Comparison of ENCODE assay signal across 8 cellular contexts in the genomic region with DNA sequence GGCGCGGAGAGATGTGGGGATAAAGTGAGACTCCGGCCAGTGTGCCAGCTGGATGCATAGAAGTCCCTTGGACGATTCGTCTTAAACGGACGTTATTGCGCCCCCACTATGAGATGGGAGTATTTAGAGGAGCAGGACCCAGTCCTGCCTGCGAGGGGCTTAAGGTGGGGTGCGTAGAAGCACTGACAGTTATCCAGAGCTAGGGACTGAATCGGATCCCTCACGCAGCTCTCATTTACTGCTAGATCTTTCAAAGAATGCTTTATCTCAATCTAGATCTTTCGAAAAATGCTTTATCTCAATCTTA. TPM values are rescaled to one million over a fixed set of nuclear protein-coding genes. Genes with fewer than 3 reads are reported as not detected.
DNase-seq lines count a peak whose midpoint lies in the region; ATAC-seq and TF ChIP-seq lines count a peak whose summit lies in the region.

No MANE protein-coding gene starts in this region.

- intact Hi-C loops in sciatic nerve (cut with DNase I) = no loop called here

- TF ChIP-seq CTCF in AG09309 (IDR thresholded peaks at IDR 0.05; ENCODE audit: control insufficient read depth, insufficient read depth, low read depth, low read length, missing control alignments) (no peak), fibroblast of pulmonary artery (IDR thresholded peaks at IDR 0.05; ENCODE audit: low read length, missing control alignments) (no peak)

- ATAC-seq in GM21381 (IDR thresholded peaks at IDR 0.05; ENCODE audit: unreplicated experiment) (peak; percentile 4), sciatic nerve (peak; percentile 37), GM21717 (IDR thresholded peaks at IDR 0.05; ENCODE audit: unreplicated experiment) (no peak)

- peak overlapping the region; percentile 83 for H3K4me3 ChIP-seq in AG09309 (ENCODE audit: control insufficient read depth, low read depth, low read length)
- peak overlapping the region; percentile 85 for H3K4me3 ChIP-seq in fibroblast of pulmonary artery (replicated peaks; ENCODE audit: low read depth, low read length)

- DNase-seq in AG09309 (ENCODE audit: low read depth) (no peak), RKO (ENCODE audit: low spot score) (peak; percentile 50), fibroblast of pulmonary artery (ENCODE audit: low read depth) (no peak), sciatic nerve (ENCODE audit: low spot score) (no peak), midbrain (lab: John Stamatoyannopoulos, UW) (no peak), NCI-H226 (no peak)

RNA-seq across cellular contexts. Expression of a gene that starts 0.6 kb away (rescaled TPM):
- total RNA-seq in sciatic nerve = 52.7 TPM
